Comparison of ENCODE assay signal across 26 cellular contexts in genomic region chr15:89642106-89642505, GRCh38. TPM values are rescaled to one million over a fixed set of nuclear protein-coding genes. Genes with fewer than 3 reads are reported as not detected.
"Had no signal": no experiment of that assay in that cellular context is flagged by ENCODE, and none has a peak within 500 bp of the region (broad histone marks: within the 10 kb centered on the region; RNA-seq: fewer than 3 reads in every experiment).

No MANE protein-coding gene starts in this region.

- H3K27ac ChIP-seq: hepatocyte, tibial nerve, vagina had no signal

- H3K4me1 Mint-ChIP-seq: nephron progenitor cell had no signal

- H2AFZ ChIP-seq: hepatocyte had no signal

- H3K4me3 Mint-ChIP-seq: activated CD8-positive, alpha-beta T cell treated with anti-CD3 and anti-CD28 coated beads, Interleukin-2, amount 10 ng/mL, durations not matched to agents 7 days and 5 days; effector memory CD8-positive, alpha-beta T cell; nephron progenitor cell had no signal

- H3K4me3 ChIP-seq: hepatocyte, tibial nerve, vagina had no signal

- H3K4me1 ChIP-seq: vagina had no signal

- H3K4me2 ChIP-seq: hepatocyte had no signal

- H3K36me3 Mint-ChIP-seq: activated naive CD4-positive, alpha-beta T cell treated with anti-CD3 and anti-CD28 coated beads, Interleukin-2, amount 50 U/mL, for 72 hours had no signal

- H3K9me3 Mint-ChIP-seq: activated naive CD4-positive, alpha-beta T cell treated with anti-CD3 and anti-CD28 coated beads, Interleukin-2, amount 50 U/mL, for 72 hours; effector memory CD8-positive, alpha-beta T cell had no signal

- H3K27me3 ChIP-seq: hepatocyte, tibial nerve, vagina had no signal

- H3K9me3 ChIP-seq: tibial nerve, vagina had no signal

- H3K27ac Mint-ChIP-seq: activated CD8-positive, alpha-beta T cell treated with anti-CD3 and anti-CD28 coated beads, Interleukin-2, amount 10 ng/mL, durations not matched to agents 7 days and 5 days; activated naive CD4-positive, alpha-beta T cell treated with anti-CD3 and anti-CD28 coated beads, Interleukin-2, amount 50 U/mL, for 72 hours; effector memory CD8-positive, alpha-beta T cell; nephron progenitor cell had no signal

- DNase-seq: activated CD4-positive, alpha-beta T cell treated with anti-CD3 and anti-CD28 coated beads for 48 hours; activated CD4-positive, CD25-positive, alpha-beta regulatory T cell; activated CD8-positive, alpha-beta memory T cell treated with anti-CD3 and anti-CD28 coated beads, Interleukin-2, amount 50 U/mL, for 4 hours; activated CD8-positive, alpha-beta T cell treated with anti-CD3 and anti-CD28 coated beads, Interleukin-2, amount 10 ng/mL, durations not matched to agents 7 days and 5 days; activated gamma-delta T cell; activated T-cell treated with anti-CD3 and anti-CD28 coated beads, Interleukin-2, amount 50 U/mL, for 48 hours; effector memory CD8-positive, alpha-beta T cell; foreskin fibroblast; left colon; mammary epithelial cell; midbrain; nephron progenitor cell; occipital lobe; retina; stimulated activated CD4-positive, alpha-beta T cell treated with anti-CD3 and anti-CD28 coated beads, Interleukin-2, amount 100 ng/mL, for 24 hours; stimulated activated naive CD4-positive, alpha-beta T cell treated with Interleukin-2 at 50 U/mL for 16 hours; substantia nigra; T-helper 1 cell; T-helper 9 cell had no signal

RNA-seq across cellular contexts. Expression of gene PLIN1, which starts 37.1 kb away (rescaled TPM):
- total RNA-seq: activated CD8-positive, alpha-beta T cell treated with anti-CD3 and anti-CD28 coated beads, Interleukin-2, amount 10 ng/mL, durations not matched to agents 7 days and 5 days; dermis microvascular lymphatic vessel endothelial cell had no signal

RNA-seq across cellular contexts. Expression of gene WDR93, which starts 48.5 kb away (rescaled TPM):
- total RNA-seq: activated CD8-positive, alpha-beta T cell treated with anti-CD3 and anti-CD28 coated beads, Interleukin-2, amount 10 ng/mL, durations not matched to agents 7 days and 5 days; activated naive CD4-positive, alpha-beta T cell treated with anti-CD3 and anti-CD28 coated beads, Interleukin-2, amount 50 U/mL, for 72 hours; dermis microvascular lymphatic vessel endothelial cell; left colon; posterior vena cava; skeletal muscle tissue; vagina had no signal
- polyA plus RNA-seq: hepatocyte had no signal
